In the genomic region with DNA sequence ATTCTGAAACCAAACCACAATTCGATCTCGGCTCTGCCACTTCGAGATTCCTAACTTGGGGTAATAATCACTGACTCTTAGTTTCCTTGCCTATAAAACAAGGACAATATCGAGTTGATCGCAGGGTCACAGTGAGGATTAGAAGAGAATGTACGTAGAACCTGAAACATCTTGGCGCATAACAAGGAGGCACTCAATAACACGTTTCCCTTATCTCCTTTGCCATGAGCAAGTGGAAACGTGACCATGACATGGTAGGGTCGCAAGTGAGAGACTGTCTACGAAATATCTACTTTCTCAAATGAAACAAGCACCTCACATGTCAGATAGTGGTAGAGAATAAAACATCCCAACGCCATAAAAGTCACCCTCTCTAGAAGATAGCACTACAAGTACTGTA, we compare ENCODE assay signal across 1 cellular context.
TF ChIP-seq lines count a peak whose summit lies in the region.

No MANE protein-coding gene starts in this region.

TF ChIP-seq in GM23338, 12 proteins besides CTCF, POLR2A, EP300 and RAD21 (continued from another document):
- TF ChIP-seq, protein P1, sequence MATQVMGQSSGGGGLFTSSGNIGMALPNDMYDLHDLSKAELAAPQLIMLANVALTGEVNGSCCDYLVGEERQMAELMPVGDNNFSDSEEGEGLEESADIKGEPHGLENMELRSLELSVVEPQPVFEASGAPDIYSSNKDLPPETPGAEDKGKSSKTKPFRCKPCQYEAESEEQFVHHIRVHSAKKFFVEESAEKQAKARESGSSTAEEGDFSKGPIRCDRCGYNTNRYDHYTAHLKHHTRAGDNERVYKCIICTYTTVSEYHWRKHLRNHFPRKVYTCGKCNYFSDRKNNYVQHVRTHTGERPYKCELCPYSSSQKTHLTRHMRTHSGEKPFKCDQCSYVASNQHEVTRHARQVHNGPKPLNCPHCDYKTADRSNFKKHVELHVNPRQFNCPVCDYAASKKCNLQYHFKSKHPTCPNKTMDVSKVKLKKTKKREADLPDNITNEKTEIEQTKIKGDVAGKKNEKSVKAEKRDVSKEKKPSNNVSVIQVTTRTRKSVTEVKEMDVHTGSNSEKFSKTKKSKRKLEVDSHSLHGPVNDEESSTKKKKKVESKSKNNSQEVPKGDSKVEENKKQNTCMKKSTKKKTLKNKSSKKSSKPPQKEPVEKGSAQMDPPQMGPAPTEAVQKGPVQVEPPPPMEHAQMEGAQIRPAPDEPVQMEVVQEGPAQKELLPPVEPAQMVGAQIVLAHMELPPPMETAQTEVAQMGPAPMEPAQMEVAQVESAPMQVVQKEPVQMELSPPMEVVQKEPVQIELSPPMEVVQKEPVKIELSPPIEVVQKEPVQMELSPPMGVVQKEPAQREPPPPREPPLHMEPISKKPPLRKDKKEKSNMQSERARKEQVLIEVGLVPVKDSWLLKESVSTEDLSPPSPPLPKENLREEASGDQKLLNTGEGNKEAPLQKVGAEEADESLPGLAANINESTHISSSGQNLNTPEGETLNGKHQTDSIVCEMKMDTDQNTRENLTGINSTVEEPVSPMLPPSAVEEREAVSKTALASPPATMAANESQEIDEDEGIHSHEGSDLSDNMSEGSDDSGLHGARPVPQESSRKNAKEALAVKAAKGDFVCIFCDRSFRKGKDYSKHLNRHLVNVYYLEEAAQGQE (IDR thresholded peaks at IDR 0.05; ENCODE audit: unreplicated experiment): no peak
TF ChIP-seq in GM23338: peak in this region for 0.
